Comparison of ENCODE assay signal across 8 cellular contexts in the genomic region with DNA sequence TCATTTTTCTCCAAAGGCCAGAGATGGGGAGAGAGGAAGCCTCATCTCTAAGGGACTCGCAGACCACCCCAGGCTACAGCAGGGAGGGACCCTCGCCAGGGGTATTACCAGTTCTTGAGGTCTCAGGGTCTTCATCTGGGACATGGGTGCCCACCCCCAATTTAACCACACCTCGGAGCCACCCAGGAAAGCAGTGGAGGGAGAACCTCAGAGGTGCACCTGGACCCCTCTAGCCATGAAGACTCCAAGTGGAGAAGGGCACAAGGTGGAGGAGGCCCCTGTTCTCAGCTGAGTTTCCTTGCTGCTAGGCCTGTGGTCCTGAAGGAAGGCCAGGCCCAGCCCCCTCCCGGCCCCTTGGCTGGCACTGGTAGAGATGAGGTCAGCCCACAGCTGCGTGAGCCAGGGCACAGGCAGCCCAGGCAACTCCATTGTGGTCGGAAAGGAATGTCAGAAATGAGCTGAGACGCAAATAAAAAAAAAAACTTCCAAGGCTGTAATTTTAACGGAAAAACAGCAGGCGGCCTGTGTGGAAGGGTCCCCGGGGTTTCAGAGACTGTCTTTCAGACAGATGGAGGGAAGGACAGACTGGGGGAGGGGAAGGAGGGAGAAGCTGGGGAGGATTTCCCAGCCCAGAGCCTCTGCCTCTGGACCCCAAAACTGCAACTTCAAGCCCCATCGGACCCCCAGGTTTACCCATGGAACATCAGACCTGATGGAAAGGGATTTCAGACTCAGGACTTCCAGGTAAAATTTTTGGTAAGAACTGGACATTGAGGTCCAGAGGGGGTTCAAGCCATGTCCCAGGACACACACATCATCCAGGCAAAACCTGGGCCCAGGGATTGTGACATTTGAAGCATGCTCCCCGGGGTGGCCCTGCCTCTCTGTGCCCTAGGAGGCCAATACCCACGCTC. TPM values are rescaled to one million over a fixed set of nuclear protein-coding genes. Genes with fewer than 3 reads are reported as not detected.
DNase-seq lines count a peak whose midpoint lies in the region; ATAC-seq and TF ChIP-seq lines count a peak whose summit lies in the region.

No MANE protein-coding gene starts in this region.

- peak; percentile 91 to 95 for ATAC-seq in left cardiac atrium

- intact Hi-C loops in left cardiac atrium (cut with DNase I): no loop called here

- TF ChIP-seq CTCF in BJ (IDR thresholded peaks at IDR 0.05; ENCODE audit: insufficient read depth, low read depth, low read length) (peak; percentile 73), GM13976 (IDR thresholded peaks at IDR 0.05; ENCODE audit: borderline replicate concordance, control extremely low read depth, extremely low read depth, insufficient read depth, missing control alignments) (no peak)

- H3K36me3 ChIP-seq in BJ (ENCODE audit: control insufficient read depth, insufficient read depth, low read length): peaks cover 11% of the 10 kb centered on the region

- CTCF ChIA-PET in BJ (lab: Yijun Ruan, JAX): interaction anchor here (0.6 to 14.1 kb wide), 15 partner anchors 15 to 228 kb away, joined by 3 to 122 read pairs (median 4); no protein-coding TSS in a partner anchor

- POLR2A ChIA-PET in BJ (lab: Charles Lee): interaction anchor here (1.0 to 1.9 kb wide), 3 partner anchors 17 to 111 kb away, joined by 4 to 9 read pairs (median 6); no protein-coding TSS in a partner anchor

- DNase-seq in BJ (ENCODE audit: low read depth) (peak; percentile 90), LHCN-M2 (ENCODE audit: low read depth) (peak; percentile 98), amniotic epithelial cell (ENCODE audit: low read depth) (peak; percentile 98), left cardiac atrium (peak; percentile 84), pulmonary artery endothelial cell (ENCODE audit: low read depth, low spot score) (peak; percentile 96), GM13976 (ENCODE audit: low spot score) (no peak), COR-L47 (lab: John Stamatoyannopoulos, UW) (no peak), NCI-H1436 treated with DMSO at 0.1 percent for 48 hours (lab: John Stamatoyannopoulos, UW) (no peak)

- H3K4me3 ChIP-seq in BJ (ENCODE audit: low read depth, low read length): 0 out of 2 replicates have a peak overlapping the region, but pooled peaks have one; percentile 7

- in situ Hi-C loops in GM13976 (cut with MboI; ENCODE audit: low sequenced_read_pairs, unreplicated experiment): no loop called here

- no peaks in the 10 kb centered on the region for H3K27me3 ChIP-seq in BJ (ENCODE audit: control insufficient read depth, insufficient read depth, low read length)

RNA-seq across cellular contexts. Expression of a gene that starts 25.5 kb away (rescaled TPM):
- 33.7 and 34.1 TPM in 2 replicates for polyA plus RNA-seq in BJ (2011; rRNA removed)
- 18.1 and 25.1 TPM in 2 replicates for polyA minus RNA-seq in BJ (2011; rRNA and poly(A)+ RNA removed)
- total RNA-seq in LHCN-M2 (2014; rRNA removed): 29.9 and 32.1 TPM in 2 replicates
- polyA plus RNA-seq in LHCN-M2 (2012): 57.8 TPM
- 10 to 100 TPM; 45.2 to 55.8 TPM for total RNA-seq in left cardiac atrium
- 34.4 and 46.7 TPM in 2 replicates for total RNA-seq in pulmonary artery endothelial cell

Comparison
In these comparisons a context has a peak if more than half of its experiments do, and no peak if none do; other contexts are left out.
1. DNase-seq: peak in BJ (single experiment), LHCN-M2 (single experiment), amniotic epithelial cell (single experiment), left cardiac atrium (single experiment) and pulmonary artery endothelial cell (single experiment); none in GM13976 (single experiment), COR-L47 (single experiment) and NCI-H1436 treated with DMSO at 0.1 percent for 48 hours (single experiment).